22 cellular contexts compared by ENCODE assay signal in the genomic region with DNA sequence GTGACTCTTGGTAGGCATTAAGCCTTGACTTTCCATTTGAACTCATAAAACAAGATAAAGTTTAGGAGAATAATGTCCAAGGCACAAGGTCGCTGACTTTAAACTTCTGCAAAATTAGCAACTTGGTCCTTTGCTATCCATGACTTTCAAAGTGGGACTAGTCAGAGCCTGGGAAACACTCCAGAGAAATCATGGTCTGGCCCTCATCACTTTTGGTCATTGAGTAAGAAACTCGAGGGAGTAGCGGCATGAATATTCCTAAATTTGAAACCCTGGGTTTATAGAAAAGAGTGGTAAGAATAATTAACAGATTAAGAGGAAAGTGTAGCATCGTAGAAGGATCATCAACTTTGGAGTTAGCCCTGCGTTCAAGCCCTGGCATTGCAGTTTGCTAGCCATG. TPM values are rescaled to one million over a fixed set of nuclear protein-coding genes. Genes with fewer than 3 reads are reported as not detected.
DNase-seq lines count a peak whose midpoint lies in the region; TF ChIP-seq lines count a peak whose summit lies in the region.
"Had no signal": no experiment of that assay in that cellular context is flagged by ENCODE, and none has a peak within 500 bp of the region (broad histone marks: within the 10 kb centered on the region; RNA-seq: fewer than 3 reads in every experiment).

No MANE protein-coding gene starts in this region.

- 77% methylated on average over 5 of the region's 5 CpGs for WGBS in suprapubic skin
- 86 to 87% methylated on average over 5 of the region's 5 CpGs for WGBS in tibial nerve, 2 donors

- H3K4me1 ChIP-seq in adipocyte (ENCODE audit: control insufficient read depth, insufficient read depth, low read length) (peaks cover 60% of the 10 kb centered on the region), suprapubic skin (peaks cover 31% of the 10 kb centered on the region), tibial nerve (peaks cover 0 to 11% (median 0%) of the 10 kb centered on the region in 4 donors)

- H3K36me3 ChIP-seq in adipocyte (ENCODE audit: control insufficient read depth, insufficient read depth, low read length, severe bottlenecking) (no peaks in the 10 kb centered on the region), suprapubic skin (no peaks in the 10 kb centered on the region), tibial nerve (no peaks in the 10 kb centered on the region)
- H3K36me3 ChIP-seq: MG63 had no signal

- H3K9ac ChIP-seq in adipocyte (ENCODE audit: low read length) = peak overlapping the region; percentile 89

- TF ChIP-seq POLR2A in suprapubic skin (IDR thresholded peaks at IDR 0.05) (no peak), tibial nerve (IDR thresholded peaks at IDR 0.05) (no peak)

- no peak overlapping the region for H3K4me3 Mint-ChIP-seq in HFFc6
- H3K4me3 Mint-ChIP-seq: CD4-positive, alpha-beta memory T cell had no signal

- H3K4me3 ChIP-seq in adipocyte (ENCODE audit: low read length) (peak overlapping the region; percentile 28), fibroblast of the aortic adventitia (ENCODE audit: low read depth, low read length) (no peak overlapping the region), suprapubic skin (no peak overlapping the region), tibial nerve (no peak overlapping the region)
- H3K4me3 ChIP-seq: A549, GM12878, MG63, PC-9 had no signal

- H3K9me3 ChIP-seq in adipocyte (ENCODE audit: control insufficient read depth, low read length) (no peaks in the 10 kb centered on the region), suprapubic skin (no peaks in the 10 kb centered on the region), tibial nerve (no peaks in the 10 kb centered on the region)
- H3K9me3 ChIP-seq: A549, MG63 had no signal

- H3K27me3 ChIP-seq in adipocyte (replicated peaks; ENCODE audit: control insufficient read depth, insufficient read depth, low read length) (no peaks in the 10 kb centered on the region), suprapubic skin (no peaks in the 10 kb centered on the region), tibial nerve (no peaks in the 10 kb centered on the region)
- H3K27me3 ChIP-seq: MG63 had no signal

- no peaks in the 10 kb centered on the region for H3K9me3 Mint-ChIP-seq in HFFc6
- H3K9me3 Mint-ChIP-seq: CD4-positive, alpha-beta memory T cell had no signal

- peaks cover 3% of the 10 kb centered on the region for H3K27me3 Mint-ChIP-seq in HFFc6 (ENCODE audit: insufficient read depth)

- peaks cover 19% of the 10 kb centered on the region for H3K36me3 Mint-ChIP-seq in HFFc6 (ENCODE audit: low read depth)
- H3K36me3 Mint-ChIP-seq: CD4-positive, alpha-beta memory T cell had no signal

- in situ Hi-C loops in GM13977 (cut with MboI; ENCODE audit: low pct_unique_long_range_greater_than_20kb, low sequenced_read_pairs, unreplicated experiment) = no loop called here

- TF ChIP-seq CTCF in HFFc6 (IDR thresholded peaks at IDR 0.05) (no peak), fibroblast of the aortic adventitia (IDR thresholded peaks at IDR 0.05; ENCODE audit: insufficient read depth, low read length) (no peak), suprapubic skin (IDR thresholded peaks at IDR 0.05) (no peak), GM13977 (IDR thresholded peaks at IDR 0.05; ENCODE audit: extremely low read depth, insufficient read depth, missing control alignments) (no peak), tibial nerve (IDR thresholded peaks at IDR 0.05) (no peak)

- peak overlapping the region; percentile 80 for H3K27ac ChIP-seq in suprapubic skin
- no peak overlapping the region for H3K27ac ChIP-seq in tibial nerve
- H3K27ac ChIP-seq: PC-9 had no signal

- H3K27ac Mint-ChIP-seq in HFFc6 = peak overlapping the region; percentile 97
- H3K27ac Mint-ChIP-seq: CD4-positive, alpha-beta memory T cell had no signal

- TF ChIP-seq EP300 in suprapubic skin (IDR thresholded peaks at IDR 0.05) = no peak
- no peak for TF ChIP-seq EP300 in tibial nerve (IDR thresholded peaks at IDR 0.05)

- DNase-seq in HFFc6 (no peak), adipocyte (ENCODE audit: low read depth) (no peak), fibroblast of the aortic adventitia (ENCODE audit: low read depth) (peak; percentile 46), suprapubic skin (ENCODE audit: low spot score in 2 of 2) (no peak), GM13977 (ENCODE audit: low spot score) (no peak), D341Med (ENCODE audit: low spot score) (no peak), tibial nerve (ENCODE audit: low spot score in 2 of 2) (no peak)
- DNase-seq: C1 segment of cervical spinal cord; CD4-positive, alpha-beta memory T cell; COR-L47; EL; GDM1; KBM-7; MG63; NCI-H1694; NCI-H2081; NCI-H2227 treated with DMSO at 0.1 percent for 48 hours; NCI-H526 treated with DMSO at 0.1 percent for 48 hours; PC-9; Right ventricle myocardium superior had no signal

- H3K4me1 Mint-ChIP-seq in HFFc6 (ENCODE audit: low read depth) = peaks cover 59% of the 10 kb centered on the region
- H3K4me1 Mint-ChIP-seq: CD4-positive, alpha-beta memory T cell had no signal

RNA-seq across cellular contexts. Expression of gene APPL2, which starts 16.9 kb away (rescaled TPM):
- 10 to 100 TPM; 67.9 to 98.4 (median 87.8) TPM for total RNA-seq in HFFc6 (2021; fragmentation: NEBNext Ultra II Directional; extraction: Animal tissue kit (Norgen Biotek cat#: 25700))
- total RNA-seq in fibroblast of the aortic adventitia (ENCODE audit: low replicate concordance) (48.5 and 73.0 TPM in 2 replicates), suprapubic skin (100 to 1,000 TPM in 3 of 4 donors, 10 to 100 TPM in 1; 95.2 to 172 (median 110) TPM), tibial nerve (10 to 100 TPM; 48.6 to 97.9 (median 79.5) TPM)
